31 cellular contexts compared by ENCODE assay signal in genomic region chr6:164178933-164179332, GRCh38.
"Had no signal": no experiment of that assay in that cellular context is flagged by ENCODE, and none has a peak within 500 bp of the region (broad histone marks: within the 10 kb centered on the region; RNA-seq: fewer than 3 reads in every experiment).

No MANE protein-coding gene starts in this region.

- H3K4me3 Mint-ChIP-seq: activated B cell treated with CpG ODN at 0.5 μM for 24 hours; activated CD4-positive, alpha-beta memory T cell treated with anti-CD3 and anti-CD28 coated beads for 36 hours; activated CD4-positive, alpha-beta T cell treated with anti-CD3 and anti-CD28 coated beads, Interleukin-2, amount 10 ng/mL, durations not matched to agents 24 days and 14 days; activated CD8-positive, alpha-beta T cell treated with anti-CD3 and anti-CD28 coated beads for 36 hours; activated naive CD4-positive, alpha-beta T cell treated with anti-CD3 and anti-CD28 coated beads for 36 hours; activated naive CD4-positive, alpha-beta T cell treated with anti-CD3 and anti-CD28 coated beads, Interleukin-2, amount 50 U/mL, for 24 hours; activated naive CD8-positive, alpha-beta T cell; activated naive CD8-positive, alpha-beta T cell treated with anti-CD3 and anti-CD28 coated beads, Interleukin-2, amount 10 ng/mL, durations not matched to agents 7 days and 5 days; activated naive CD8-positive, alpha-beta T cell treated with anti-CD3 and anti-CD28 coated beads, Interleukin-2, amount 50 U/mL, for 24 hours; activated T-cell treated with anti-CD3 and anti-CD28 coated beads, Interleukin-2, amount 50 U/mL, for 4 hours; activated T-cell treated with anti-CD3 and anti-CD28 coated beads, Interleukin-2, amount 50 U/mL, for 72 hours; activated T-helper 1 cell treated with anti-CD3 and anti-CD28 coated beads, Interleukin-12 subunit alpha, Interleukin-12 subunit beta, Interleukin-2, Interleukin-4 antibody, amounts not matched to agents 30 ng/mL and 10 ng/mL and 1 ng/mL, durations not matched to agents 14 hours and 24 hours and 36 hours; activated T-helper 17 cell treated with anti-CD3 and anti-CD28 coated beads, Interleukin-2, amount 50 U/mL, for 72 hours; T-helper 17 cell had no signal

- H3K27ac Mint-ChIP-seq: activated B cell treated with CpG ODN at 0.5 μM for 24 hours; activated CD4-positive, alpha-beta memory T cell treated with anti-CD3 and anti-CD28 coated beads for 36 hours; activated CD4-positive, alpha-beta T cell treated with anti-CD3 and anti-CD28 coated beads, Interleukin-2, amount 10 ng/mL, durations not matched to agents 24 days and 14 days; activated CD8-positive, alpha-beta T cell treated with anti-CD3 and anti-CD28 coated beads for 36 hours; activated naive CD4-positive, alpha-beta T cell treated with anti-CD3 and anti-CD28 coated beads for 36 hours; activated naive CD4-positive, alpha-beta T cell treated with anti-CD3 and anti-CD28 coated beads, Interleukin-2, amount 50 U/mL, for 24 hours; activated naive CD8-positive, alpha-beta T cell; activated naive CD8-positive, alpha-beta T cell treated with anti-CD3 and anti-CD28 coated beads, Interleukin-2, amount 10 ng/mL, durations not matched to agents 7 days and 5 days; activated naive CD8-positive, alpha-beta T cell treated with anti-CD3 and anti-CD28 coated beads, Interleukin-2, amount 50 U/mL, for 24 hours; activated T-cell treated with anti-CD3 and anti-CD28 coated beads, Interleukin-2, amount 50 U/mL, for 72 hours; activated T-helper 1 cell treated with anti-CD3 and anti-CD28 coated beads, Interleukin-12 subunit alpha, Interleukin-12 subunit beta, Interleukin-2, Interleukin-4 antibody, amounts not matched to agents 30 ng/mL and 10 ng/mL and 1 ng/mL, durations not matched to agents 14 hours and 24 hours and 36 hours; activated T-helper 17 cell treated with anti-CD3 and anti-CD28 coated beads, Interleukin-2, amount 50 U/mL, for 72 hours; T-helper 17 cell had no signal

- H3K9me3 ChIP-seq: body of pancreas, breast epithelium had no signal

- H3K27me3 ChIP-seq: body of pancreas, brain microvascular endothelial cell, breast epithelium had no signal

- H3K27ac ChIP-seq: body of pancreas, brain microvascular endothelial cell, breast epithelium, VCaP had no signal

- H3K36me3 Mint-ChIP-seq: activated CD4-positive, alpha-beta memory T cell treated with anti-CD3 and anti-CD28 coated beads for 36 hours; activated naive CD4-positive, alpha-beta T cell treated with anti-CD3 and anti-CD28 coated beads, Interleukin-2, amount 50 U/mL, for 24 hours; activated naive CD8-positive, alpha-beta T cell; activated naive CD8-positive, alpha-beta T cell treated with anti-CD3 and anti-CD28 coated beads, Interleukin-2, amount 10 ng/mL, durations not matched to agents 7 days and 5 days had no signal

- H3K4me1 Mint-ChIP-seq: activated B cell treated with CpG ODN at 0.5 μM for 24 hours; activated CD4-positive, alpha-beta T cell treated with anti-CD3 and anti-CD28 coated beads, Interleukin-2, amount 10 ng/mL, durations not matched to agents 24 days and 14 days; activated naive CD4-positive, alpha-beta T cell treated with anti-CD3 and anti-CD28 coated beads, Interleukin-2, amount 50 U/mL, for 24 hours; activated naive CD8-positive, alpha-beta T cell treated with anti-CD3 and anti-CD28 coated beads, Interleukin-2, amount 10 ng/mL, durations not matched to agents 7 days and 5 days; activated naive CD8-positive, alpha-beta T cell treated with anti-CD3 and anti-CD28 coated beads, Interleukin-2, amount 50 U/mL, for 24 hours; activated T-helper 17 cell treated with anti-CD3 and anti-CD28 coated beads, Interleukin-2, amount 50 U/mL, for 72 hours; T-helper 17 cell had no signal

- DNase-seq: activated B cell treated with CpG ODN at 0.5 μM for 24 hours; activated CD4-positive, alpha-beta memory T cell treated with anti-CD3 and anti-CD28 coated beads for 36 hours; activated CD4-positive, alpha-beta T cell treated with anti-CD3 and anti-CD28 coated beads for 4 hours; activated CD4-positive, alpha-beta T cell treated with anti-CD3 and anti-CD28 coated beads, Interleukin-2, amount 10 ng/mL, durations not matched to agents 24 days and 14 days; activated CD4-positive, alpha-beta T cell treated with anti-CD3 and anti-CD28 coated beads, Interleukin-2, amount 50 U/mL, for 1 hour; activated CD4-positive, alpha-beta T cell treated with anti-CD3 and anti-CD28 coated beads, Interleukin-2, amount 50 U/mL, for 4 hours; activated CD4-positive, CD25-positive, alpha-beta regulatory T cell treated with anti-CD3 and anti-CD28 coated beads, Interleukin-2, amount 50 U/mL, for 72 hours; activated CD8-positive, alpha-beta memory T cell treated with anti-CD3 and anti-CD28 coated beads, Interleukin-2, amount 50 U/mL, for 4 hours; activated CD8-positive, alpha-beta T cell treated with anti-CD3 and anti-CD28 coated beads for 36 hours; activated effector memory CD4-positive, alpha-beta T cell treated with anti-CD3 and anti-CD28 coated beads, Interleukin-2, amount 50 U/mL, for 16 hours; activated gamma-delta T cell treated with Interleukin-2 at 50 U/mL for 16 hours; activated naive CD4-positive, alpha-beta T cell; activated naive CD4-positive, alpha-beta T cell treated with anti-CD3 and anti-CD28 coated beads for 36 hours; activated naive CD8-positive, alpha-beta T cell treated with anti-CD3 and anti-CD28 coated beads, Interleukin-2, amount 10 ng/mL, durations not matched to agents 7 days and 5 days; activated naive CD8-positive, alpha-beta T cell treated with anti-CD3 and anti-CD28 coated beads, Interleukin-2, amount 50 U/mL, for 24 hours; activated T-cell treated with anti-CD3 and anti-CD28 coated beads for 4 hours; activated T-cell treated with anti-CD3 and anti-CD28 coated beads, Interleukin-2, amount 50 U/mL, for 1 hour; activated T-cell treated with anti-CD3 and anti-CD28 coated beads, Interleukin-2, amount 50 U/mL, for 4 hours; activated T-cell treated with anti-CD3 and anti-CD28 coated beads, Interleukin-2, amount 50 U/mL, for 72 hours; amygdala; aorta; body of pancreas; brain microvascular endothelial cell; central memory CD4-positive, alpha-beta T cell; T-helper 17 cell had no signal

- H3K36me3 ChIP-seq: brain microvascular endothelial cell, breast epithelium had no signal

- H3K4me1 ChIP-seq: body of pancreas, breast epithelium had no signal

- H3K9me3 Mint-ChIP-seq: activated B cell treated with CpG ODN at 0.5 μM for 24 hours; activated CD4-positive, alpha-beta memory T cell treated with anti-CD3 and anti-CD28 coated beads for 36 hours; activated CD4-positive, alpha-beta T cell treated with anti-CD3 and anti-CD28 coated beads, Interleukin-2, amount 10 ng/mL, durations not matched to agents 24 days and 14 days; activated naive CD4-positive, alpha-beta T cell treated with anti-CD3 and anti-CD28 coated beads, Interleukin-2, amount 50 U/mL, for 24 hours; activated T-cell treated with anti-CD3 and anti-CD28 coated beads, Interleukin-2, amount 50 U/mL, for 4 hours; activated T-helper 1 cell treated with anti-CD3 and anti-CD28 coated beads, Interleukin-12 subunit alpha, Interleukin-12 subunit beta, Interleukin-2, Interleukin-4 antibody, amounts not matched to agents 30 ng/mL and 10 ng/mL and 1 ng/mL, durations not matched to agents 14 hours and 24 hours and 36 hours; activated T-helper 17 cell treated with anti-CD3 and anti-CD28 coated beads, Interleukin-2, amount 50 U/mL, for 72 hours had no signal

- ATAC-seq: activated CD8-positive, alpha-beta T cell treated with anti-CD3 and anti-CD28 coated beads for 36 hours; activated naive CD8-positive, alpha-beta T cell treated with anti-CD3 and anti-CD28 coated beads, Interleukin-2, amount 50 U/mL, for 24 hours; activated T-cell treated with anti-CD3 and anti-CD28 coated beads, Interleukin-2, amount 50 U/mL, for 4 hours; activated T-cell treated with anti-CD3 and anti-CD28 coated beads, Interleukin-2, amount 50 U/mL, for 72 hours; activated T-helper 17 cell treated with anti-CD3 and anti-CD28 coated beads, Interleukin-2, amount 50 U/mL, for 72 hours; body of pancreas; T-helper 17 cell had no signal

- H3K27me3 Mint-ChIP-seq: activated B cell treated with CpG ODN at 0.5 μM for 24 hours; activated CD4-positive, alpha-beta T cell treated with anti-CD3 and anti-CD28 coated beads, Interleukin-2, amount 10 ng/mL, durations not matched to agents 24 days and 14 days; activated CD8-positive, alpha-beta T cell treated with anti-CD3 and anti-CD28 coated beads for 36 hours; activated naive CD4-positive, alpha-beta T cell treated with anti-CD3 and anti-CD28 coated beads, Interleukin-2, amount 50 U/mL, for 24 hours; activated naive CD8-positive, alpha-beta T cell; activated naive CD8-positive, alpha-beta T cell treated with anti-CD3 and anti-CD28 coated beads, Interleukin-2, amount 10 ng/mL, durations not matched to agents 7 days and 5 days; T-helper 17 cell had no signal

- H3K4me3 ChIP-seq: body of pancreas, breast epithelium had no signal
